Comparison of ENCODE assay signal across 8 cellular contexts in genomic region chr10:111820471-111820870, GRCh38.
"Had no signal": no experiment of that assay in that cellular context is flagged by ENCODE, and none has a peak within 500 bp of the region (broad histone marks: within the 10 kb centered on the region; RNA-seq: fewer than 3 reads in every experiment).

No MANE protein-coding gene starts in this region.

- H3K27ac ChIP-seq: HL-60 had no signal

- ATAC-seq: HepG2, K562 had no signal

- FAIRE-seq: HepG2, HTR-8/SVneo, K562 had no signal

- H3K27me3 Mint-ChIP-seq: IgD-negative memory B cell had no signal

- H3K27ac Mint-ChIP-seq: IgD-negative memory B cell had no signal

- H3K36me3 Mint-ChIP-seq: IgD-negative memory B cell had no signal

- H3K4me3 Mint-ChIP-seq: IgD-negative memory B cell had no signal

- H3K4me1 Mint-ChIP-seq: IgD-negative memory B cell had no signal

- H3K4me3 ChIP-seq: K562 had no signal

- DNase-seq: IMR-90, KBM-7, KG1 had no signal

- H3K9me3 Mint-ChIP-seq: IgD-negative memory B cell had no signal
